11 cellular contexts compared by ENCODE assay signal in the genomic region with DNA sequence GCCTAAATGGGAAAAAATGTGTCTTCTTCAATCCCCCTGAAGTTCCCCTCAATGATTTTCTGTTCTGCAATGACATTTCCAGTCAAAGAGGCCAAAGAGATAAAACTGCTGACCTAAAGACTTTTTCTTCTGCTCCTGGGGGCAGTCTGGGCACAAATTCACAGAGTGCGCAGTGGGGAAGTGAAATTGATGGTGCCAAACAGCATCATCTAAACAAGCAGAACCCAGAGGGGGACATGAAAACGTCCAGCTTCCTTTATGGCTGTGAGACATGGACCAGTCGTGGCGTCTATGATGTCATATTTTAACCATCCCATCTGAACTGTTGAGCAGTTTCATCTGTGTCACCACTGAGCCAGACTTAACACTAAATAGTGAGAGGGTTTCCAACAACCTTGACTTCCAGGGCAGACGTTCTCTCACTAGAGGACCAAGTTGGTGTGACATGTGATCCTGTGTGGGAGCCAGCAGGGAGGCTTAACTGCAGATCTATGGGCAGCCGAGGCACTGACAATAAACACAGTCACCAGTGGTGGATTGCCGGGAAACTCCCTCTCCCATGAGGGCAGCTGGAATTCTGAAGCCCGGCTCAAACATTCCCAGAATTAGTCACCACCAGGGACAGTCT. TPM values are rescaled to one million over a fixed set of nuclear protein-coding genes. Genes with fewer than 3 reads are reported as not detected.
A peak's percentile ranks its signal among the peaks of the same experiment; 100 is the strongest.
DNase-seq lines count a peak whose midpoint lies in the region; ATAC-seq, FAIRE-seq and TF ChIP-seq lines count a peak whose summit lies in the region.
"Had no signal": no experiment of that assay in that cellular context is flagged by ENCODE, and none has a peak within 500 bp of the region (broad histone marks: within the 10 kb centered on the region; RNA-seq: fewer than 3 reads in every experiment).

No MANE protein-coding gene starts in this region.

- no peaks in the 10 kb centered on the region for H3K9me3 Mint-ChIP-seq in CD4-positive, alpha-beta T cell

- peaks cover 82% of the 10 kb centered on the region for H3K36me3 Mint-ChIP-seq in CD4-positive, alpha-beta T cell (ENCODE audit: low read depth)

- peak overlapping the region; percentile 72 for H2AFZ ChIP-seq in mammary epithelial cell (ENCODE audit: low read depth, low read length)

- 68% methylated on average over 8 of the region's 8 CpGs for WGBS in mammary epithelial cell (ENCODE audit: low coverage, missing lambda C conversion rate)

- H3K9ac ChIP-seq in mammary epithelial cell (ENCODE audit: insufficient read depth, low read length): no peak overlapping the region

- no peak for ATAC-seq in CD4-positive, alpha-beta T cell (ENCODE audit: poor library complexity)
- ATAC-seq in mucosa of descending colon (peak; percentile 42), HG02763 (IDR thresholded peaks at IDR 0.05; ENCODE audit: unreplicated experiment) (no peak), left lung (no peak)

- H3K4me2 ChIP-seq in mammary epithelial cell (ENCODE audit: insufficient read depth, low read depth, low read length): no peak overlapping the region

- DNase-seq in CD4-positive, alpha-beta T cell: no peak
- DNase-seq in M059J (ENCODE audit: low read depth) (peak; percentile 54), mammary epithelial cell (peak; percentile 51), mucosa of descending colon (no peak), GM10266 (ENCODE audit: extremely low spot score) (no peak), GM19239 (ENCODE audit: insufficient read length, low spot score) (no peak), left lung (no peak)
- DNase-seq: DMS 273 treated with DMSO at 0.1 percent for 48 hours; stimulated activated CD4-positive, alpha-beta T cell treated with anti-CD3 and anti-CD28 coated beads, Interleukin-1b, Interleukin-23, amount 100 ng/mL, for 48 hours; transverse colon had no signal

- no peak for FAIRE-seq in GM19239 (lab: Jason Lieb, UNC)

- no peaks in the 10 kb centered on the region for H3K27me3 ChIP-seq in CD4-positive, alpha-beta T cell (ENCODE audit: control insufficient read depth, insufficient read depth, low read length)
- H3K27me3 ChIP-seq in mammary epithelial cell (ENCODE audit: insufficient read depth, low read length): no peaks in the 10 kb centered on the region
- no peaks in the 10 kb centered on the region for H3K27me3 ChIP-seq in left lung
- H3K27me3 ChIP-seq: transverse colon had no signal

- H3K9me3 ChIP-seq in CD4-positive, alpha-beta T cell (ENCODE audit: control insufficient read depth, low read length): no peaks in the 10 kb centered on the region
- no peaks in the 10 kb centered on the region for H3K9me3 ChIP-seq in mammary epithelial cell (replicated peaks; ENCODE audit: insufficient read depth, low read length)
- no peaks in the 10 kb centered on the region for H3K9me3 ChIP-seq in mucosa of descending colon
- no peaks in the 10 kb centered on the region for H3K9me3 ChIP-seq in left lung
- H3K9me3 ChIP-seq: transverse colon had no signal

- peak overlapping the region; percentile 56 for H3K27ac Mint-ChIP-seq in CD4-positive, alpha-beta T cell

- intact Hi-C loops in CD4-positive, alpha-beta T cell (cut with DNase I, micrococcal nuclease): no loop called here
- intact Hi-C loops in mammary epithelial cell (cut with micrococcal nuclease): no loop called here
- intact Hi-C loops in mucosa of descending colon (cut with DNase I, micrococcal nuclease): no loop called here
- intact Hi-C loops in left lung (cut with DNase I): no loop called here

- no TSS peak for BruUV-seq in mammary epithelial cell (replicated peaks; lab: Mats Ljungman, UMichigan)

- H3K27ac ChIP-seq in CD4-positive, alpha-beta T cell (ENCODE audit: low read depth, low read length): no peak overlapping the region
- H3K27ac ChIP-seq in mammary epithelial cell (ENCODE audit: insufficient read depth, low read depth, low read length) (no peak overlapping the region), left lung (no peak overlapping the region)
- H3K27ac ChIP-seq: transverse colon had no signal

- H3K4me3 ChIP-seq in mammary epithelial cell (replicated peaks in 1 of 3; ENCODE audit: insufficient read depth in 1 of 3, low read depth in 2 of 3, low read length in 3 of 3): no peak overlapping the region
- no peak overlapping the region for H3K4me3 ChIP-seq in mucosa of descending colon
- H3K4me3 ChIP-seq in left lung: no peak overlapping the region
- H3K4me3 ChIP-seq: transverse colon had no signal

- H3K27me3 Mint-ChIP-seq in CD4-positive, alpha-beta T cell: no peaks in the 10 kb centered on the region

- in situ Hi-C loops in mammary epithelial cell (cut with MboI; ENCODE audit: low sequenced_read_pairs in 2 of 2): no loop called here

- H3K36me3 ChIP-seq in mammary epithelial cell (ENCODE audit: insufficient read depth, low read length) (no peaks in the 10 kb centered on the region), mucosa of descending colon (ENCODE audit: low read depth) (no peaks in the 10 kb centered on the region), left lung (no peaks in the 10 kb centered on the region)
- H3K36me3 ChIP-seq: transverse colon had no signal

- H3K4me3 Mint-ChIP-seq in CD4-positive, alpha-beta T cell: peak overlapping the region; percentile 3

- dilution Hi-C loops in mammary epithelial cell (cut with HindIII; ENCODE audit: low sequenced_read_pairs): no loop called here

- TF ChIP-seq CTCF in CD4-positive, alpha-beta T cell (IDR thresholded peaks at IDR 0.05): no peak
- no peak for TF ChIP-seq CTCF in mammary epithelial cell (conservative IDR thresholded peaks at IDR 0.05 in 1 of 2, IDR thresholded peaks at IDR 0.05 in 1 of 2; ENCODE audit: extremely low read depth in 1 of 2, insufficient read depth in 1 of 2, low read depth in 1 of 2, low read length in 2 of 2)
- TF ChIP-seq CTCF in mucosa of descending colon (IDR thresholded peaks at IDR 0.05): no peak
- TF ChIP-seq CTCF in GM10266 (IDR thresholded peaks at IDR 0.05; ENCODE audit: control insufficient read depth, insufficient read depth, low read depth, missing control alignments): no peak
- no peak for TF ChIP-seq CTCF in left lung (IDR thresholded peaks at IDR 0.05)

- peaks cover 86% of the 10 kb centered on the region for H3K4me1 Mint-ChIP-seq in CD4-positive, alpha-beta T cell (ENCODE audit: low read depth)

- peaks cover 28% of the 10 kb centered on the region for H3K4me1 ChIP-seq in mammary epithelial cell (ENCODE audit: insufficient read depth, low read length)
- no peaks in the 10 kb centered on the region for H3K4me1 ChIP-seq in mucosa of descending colon (ENCODE audit: low read depth)
- no peaks in the 10 kb centered on the region for H3K4me1 ChIP-seq in left lung
- H3K4me1 ChIP-seq: transverse colon had no signal

- H3K79me2 ChIP-seq in mammary epithelial cell (ENCODE audit: insufficient read depth, low read length): no peaks in the 10 kb centered on the region

- CTCF ChIA-PET in CD4-positive, alpha-beta T cell (lab: Charles Lee): interaction anchor here (1.2 kb wide), 2 partner anchors 16 to 37 kb away, joined by 3 read pairs; no protein-coding TSS in a partner anchor
- CTCF ChIA-PET in mammary epithelial cell (lab: Charles Lee; ENCODE audit: low non-redundant PET): no interaction called here

- no peaks in the 10 kb centered on the region for H4K20me1 ChIP-seq in mammary epithelial cell (ENCODE audit: insufficient read depth, low read length)

- POLR2A ChIA-PET in CD4-positive, alpha-beta T cell (lab: Charles Lee): interaction anchor here (1.1 to 4.1 kb wide), 3 partner anchors 8 to 12 kb away, joined by 3 to 25 read pairs (median 5); a partner anchor contains a TSS

RNA-seq across cellular contexts. Expression of a gene that starts 12.4 kb away (rescaled TPM):
- total RNA-seq in CD4-positive, alpha-beta T cell: 10 to 100 TPM; 44.1 to 47.8 TPM
- total RNA-seq in M059J (2014; rRNA removed; shearing (Covaris generic)): not detected in 2 replicates
- total RNA-seq in mammary epithelial cell (not detected), mucosa of descending colon (1 to 10 TPM; 1.4 to 4.2 (median 2.3) TPM), left lung (1 to 10 TPM in 1 of 2 donors, under 1 TPM in 1; 0.99 to 2.2 TPM)
- polyA plus RNA-seq in mammary epithelial cell: not detected
- polyA minus RNA-seq in mammary epithelial cell: not detected

Comparison
In these comparisons a context has a peak if more than half of its experiments do, and no peak if none do; other contexts are left out.
1. DNase-seq: peak in M059J (single experiment) and mammary epithelial cell (single experiment); none in CD4-positive, alpha-beta T cell (0 of 10), mucosa of descending colon (0 of 3), GM10266 (single experiment), GM19239 (single experiment) and left lung (0 of 2).
2. RNA of a gene that starts 12.4 kb away (total RNA-seq): 44.1 to 47.8 TPM in CD4-positive, alpha-beta T cell; 1.4 to 4.2 TPM in mucosa of descending colon, 0.99 to 2.2 TPM in left lung, not detected in M059J and not detected in mammary epithelial cell; every median in the first group is over 4 times any median in the second.